ENCODE assay signal across 43 cellular contexts in genomic region chr1:203044546-203044975, GRCh38. TPM values are rescaled to one million over a fixed set of nuclear protein-coding genes. Genes with fewer than 3 reads are reported as not detected.
"Had no signal": no experiment of that assay in that cellular context is flagged by ENCODE, and none has a peak within 500 bp of the region (broad histone marks: within the 10 kb centered on the region; RNA-seq: fewer than 3 reads in every experiment).

No MANE protein-coding gene starts in this region.

- DNase-seq: activated CD4-positive, alpha-beta memory T cell treated with anti-CD3 and anti-CD28 coated beads for 36 hours; activated CD4-positive, alpha-beta T cell treated with anti-CD3 and anti-CD28 coated beads for 36 hours; activated CD4-positive, alpha-beta T cell treated with anti-CD3 and anti-CD28 coated beads, Interleukin-2, amount 10 ng/mL, durations not matched to agents 24 days and 14 days; activated CD4-positive, CD25-positive, alpha-beta regulatory T cell; activated CD4-positive, CD25-positive, alpha-beta regulatory T cell treated with anti-CD3 and anti-CD28 coated beads, Interleukin-2, amount 50 U/mL, for 72 hours; activated CD8-positive, alpha-beta memory T cell treated with anti-CD3 and anti-CD28 coated beads, Interleukin-2, amount 10 ng/mL, durations not matched to agents 7 days and 5 days; activated CD8-positive, alpha-beta memory T cell treated with anti-CD3 and anti-CD28 coated beads, Interleukin-2, amount 50 U/mL, for 4 hours; activated CD8-positive, alpha-beta T cell treated with anti-CD3 and anti-CD28 coated beads, Interleukin-2, amount 10 ng/mL, durations not matched to agents 7 days and 5 days; activated effector memory CD4-positive, alpha-beta T cell treated with anti-CD3 and anti-CD28 coated beads, Interleukin-2, amount 50 U/mL, for 16 hours; activated naive CD4-positive, alpha-beta T cell treated with anti-CD3 and anti-CD28 coated beads for 36 hours; activated naive CD8-positive, alpha-beta T cell treated with anti-CD3 and anti-CD28 coated beads for 36 hours; activated naive CD8-positive, alpha-beta T cell treated with anti-CD3 and anti-CD28 coated beads, Interleukin-2, amount 50 U/mL, for 24 hours; activated T-cell treated with anti-CD3 and anti-CD28 coated beads, Interleukin-2, amount 50 U/mL, for 1 hour; activated T-cell treated with anti-CD3 and anti-CD28 coated beads, Interleukin-2, amount 50 U/mL, for 48 hours; adrenal gland; amygdala; body of pancreas; central memory CD4-positive, alpha-beta T cell; cerebellar nuclear complex; colonic mucosa; effector CD8-positive, alpha-beta T cell; esophagus squamous epithelium; foreskin melanocyte; T-helper 1 cell; T-helper 17 cell; T1000; WERI-Rb-1 had no signal

- H3K4me1 ChIP-seq: body of pancreas, breast epithelium, colonic mucosa had no signal

- H3K27me3 ChIP-seq: body of pancreas, breast epithelium, cardiac muscle cell, colonic mucosa, gastroesophageal sphincter had no signal

- H3K4me3 Mint-ChIP-seq: activated CD4-positive, alpha-beta memory T cell treated with anti-CD3 and anti-CD28 coated beads for 36 hours; activated CD4-positive, alpha-beta T cell treated with anti-CD3 and anti-CD28 coated beads for 36 hours; activated CD4-positive, alpha-beta T cell treated with anti-CD3 and anti-CD28 coated beads, Interleukin-2, amount 10 ng/mL, durations not matched to agents 24 days and 14 days; activated CD8-positive, alpha-beta memory T cell treated with anti-CD3 and anti-CD28 coated beads, Interleukin-2, amount 10 ng/mL, durations not matched to agents 7 days and 5 days; activated CD8-positive, alpha-beta T cell treated with anti-CD3 and anti-CD28 coated beads, Interleukin-2, amount 10 ng/mL, durations not matched to agents 7 days and 5 days; activated naive CD4-positive, alpha-beta T cell treated with anti-CD3 and anti-CD28 coated beads for 36 hours; activated naive CD4-positive, alpha-beta T cell treated with anti-CD3 and anti-CD28 coated beads, Interleukin-2, amount 50 U/mL, for 24 hours; activated naive CD8-positive, alpha-beta T cell treated with anti-CD3 and anti-CD28 coated beads for 36 hours; activated naive CD8-positive, alpha-beta T cell treated with anti-CD3 and anti-CD28 coated beads, Interleukin-2, amount 50 U/mL, for 24 hours; activated T-helper 1 cell treated with anti-CD3 and anti-CD28 coated beads, Interleukin-12 subunit alpha, Interleukin-12 subunit beta, Interleukin-2, Interleukin-4 antibody, amounts not matched to agents 30 ng/mL and 10 ng/mL and 1 ng/mL, durations not matched to agents 14 hours and 24 hours and 36 hours; T-helper 17 cell; T-helper 2 cell treated with Interferon-gamma antibody and Interleukin-4, amounts not matched to agents 5 μg/mL and 100 μg/mL, for 36 hours had no signal

- H3K27ac ChIP-seq: adrenal gland, body of pancreas, breast epithelium, cardiac muscle cell, colonic mucosa, epithelial cell of prostate, esophagus squamous epithelium, gastroesophageal sphincter, WERI-Rb-1 had no signal

- H3K27me3 Mint-ChIP-seq: activated CD4-positive, alpha-beta memory T cell treated with anti-CD3 and anti-CD28 coated beads for 36 hours; activated CD4-positive, alpha-beta T cell treated with anti-CD3 and anti-CD28 coated beads for 36 hours; activated CD4-positive, alpha-beta T cell treated with anti-CD3 and anti-CD28 coated beads, Interleukin-2, amount 10 ng/mL, durations not matched to agents 24 days and 14 days; activated CD8-positive, alpha-beta memory T cell treated with anti-CD3 and anti-CD28 coated beads, Interleukin-2, amount 10 ng/mL, durations not matched to agents 7 days and 5 days; activated naive CD4-positive, alpha-beta T cell treated with anti-CD3 and anti-CD28 coated beads, Interleukin-2, amount 50 U/mL, for 24 hours; activated naive CD8-positive, alpha-beta T cell treated with anti-CD3 and anti-CD28 coated beads for 36 hours; activated naive CD8-positive, alpha-beta T cell treated with anti-CD3 and anti-CD28 coated beads, Interleukin-2, amount 50 U/mL, for 24 hours had no signal

- H3K9me3 Mint-ChIP-seq: activated CD4-positive, alpha-beta memory T cell treated with anti-CD3 and anti-CD28 coated beads for 36 hours; activated CD4-positive, alpha-beta T cell treated with anti-CD3 and anti-CD28 coated beads, Interleukin-2, amount 10 ng/mL, durations not matched to agents 24 days and 14 days; activated naive CD4-positive, alpha-beta T cell treated with anti-CD3 and anti-CD28 coated beads for 36 hours; activated naive CD4-positive, alpha-beta T cell treated with anti-CD3 and anti-CD28 coated beads, Interleukin-2, amount 50 U/mL, for 24 hours; activated naive CD8-positive, alpha-beta T cell treated with anti-CD3 and anti-CD28 coated beads for 36 hours; activated naive CD8-positive, alpha-beta T cell treated with anti-CD3 and anti-CD28 coated beads, Interleukin-2, amount 50 U/mL, for 24 hours; activated T-helper 1 cell treated with anti-CD3 and anti-CD28 coated beads, Interleukin-12 subunit alpha, Interleukin-12 subunit beta, Interleukin-2, Interleukin-4 antibody, amounts not matched to agents 30 ng/mL and 10 ng/mL and 1 ng/mL, durations not matched to agents 14 hours and 24 hours and 36 hours; activated T-helper 2 cell treated with anti-CD3 and anti-CD28 coated beads, Interferon-gamma antibody, Interleukin-2, Interleukin-4, amounts not matched to agents 10 μg/mL and 5 μg/mL and 100 μg/mL, durations not matched to agents 14 hours and 24 hours and 36 hours; T-helper 2 cell treated with Interferon-gamma antibody and Interleukin-4, amounts not matched to agents 5 μg/mL and 100 μg/mL, for 36 hours had no signal

- H3K4me1 Mint-ChIP-seq: activated naive CD4-positive, alpha-beta T cell treated with anti-CD3 and anti-CD28 coated beads, Interleukin-2, amount 50 U/mL, for 24 hours; activated naive CD8-positive, alpha-beta T cell treated with anti-CD3 and anti-CD28 coated beads for 36 hours had no signal

- H3K36me3 Mint-ChIP-seq: activated CD8-positive, alpha-beta memory T cell treated with anti-CD3 and anti-CD28 coated beads, Interleukin-2, amount 10 ng/mL, durations not matched to agents 7 days and 5 days; activated naive CD4-positive, alpha-beta T cell treated with anti-CD3 and anti-CD28 coated beads, Interleukin-2, amount 50 U/mL, for 24 hours had no signal

- H3K36me3 ChIP-seq: adrenal gland, breast epithelium, colonic mucosa, esophagus squamous epithelium had no signal

- H3K4me3 ChIP-seq: adrenal gland, body of pancreas, breast epithelium, cardiac muscle cell, colonic mucosa, esophagus squamous epithelium, gastroesophageal sphincter had no signal

- H3K9me3 ChIP-seq: adrenal gland, body of pancreas, breast epithelium, colonic mucosa, esophagus squamous epithelium, gastroesophageal sphincter had no signal

- H3K27ac Mint-ChIP-seq: activated CD4-positive, alpha-beta memory T cell treated with anti-CD3 and anti-CD28 coated beads for 36 hours; activated CD4-positive, alpha-beta T cell treated with anti-CD3 and anti-CD28 coated beads for 36 hours; activated CD4-positive, alpha-beta T cell treated with anti-CD3 and anti-CD28 coated beads, Interleukin-2, amount 10 ng/mL, durations not matched to agents 24 days and 14 days; activated CD8-positive, alpha-beta memory T cell treated with anti-CD3 and anti-CD28 coated beads, Interleukin-2, amount 10 ng/mL, durations not matched to agents 7 days and 5 days; activated CD8-positive, alpha-beta T cell treated with anti-CD3 and anti-CD28 coated beads, Interleukin-2, amount 10 ng/mL, durations not matched to agents 7 days and 5 days; activated naive CD4-positive, alpha-beta T cell treated with anti-CD3 and anti-CD28 coated beads for 36 hours; activated naive CD4-positive, alpha-beta T cell treated with anti-CD3 and anti-CD28 coated beads, Interleukin-2, amount 50 U/mL, for 24 hours; activated naive CD8-positive, alpha-beta T cell treated with anti-CD3 and anti-CD28 coated beads for 36 hours; activated naive CD8-positive, alpha-beta T cell treated with anti-CD3 and anti-CD28 coated beads, Interleukin-2, amount 50 U/mL, for 24 hours; activated T-helper 1 cell treated with anti-CD3 and anti-CD28 coated beads, Interleukin-12 subunit alpha, Interleukin-12 subunit beta, Interleukin-2, Interleukin-4 antibody, amounts not matched to agents 30 ng/mL and 10 ng/mL and 1 ng/mL, durations not matched to agents 14 hours and 24 hours and 36 hours; activated T-helper 2 cell treated with anti-CD3 and anti-CD28 coated beads, Interferon-gamma antibody, Interleukin-2, Interleukin-4, amounts not matched to agents 10 μg/mL and 5 μg/mL and 100 μg/mL, durations not matched to agents 14 hours and 24 hours and 36 hours; T-helper 17 cell; T-helper 2 cell treated with Interferon-gamma antibody and Interleukin-4, amounts not matched to agents 5 μg/mL and 100 μg/mL, for 36 hours had no signal

RNA-seq across cellular contexts. Expression of gene PPFIA4, which starts 18.3 kb away (rescaled TPM):
- total RNA-seq: body of pancreas had no signal

RNA-seq across cellular contexts. Expression of gene MYOG, which starts 41.3 kb away (rescaled TPM):
- total RNA-seq: activated CD4-positive, alpha-beta memory T cell treated with anti-CD3 and anti-CD28 coated beads for 36 hours; activated CD4-positive, alpha-beta T cell treated with anti-CD3 and anti-CD28 coated beads for 36 hours; activated CD4-positive, alpha-beta T cell treated with anti-CD3 and anti-CD28 coated beads, Interleukin-2, amount 10 ng/mL, durations not matched to agents 24 days and 14 days; activated CD8-positive, alpha-beta memory T cell treated with anti-CD3 and anti-CD28 coated beads for 36 hours; activated CD8-positive, alpha-beta memory T cell treated with anti-CD3 and anti-CD28 coated beads, Interleukin-2, amount 10 ng/mL, durations not matched to agents 7 days and 5 days; activated CD8-positive, alpha-beta T cell treated with anti-CD3 and anti-CD28 coated beads, Interleukin-2, amount 10 ng/mL, durations not matched to agents 7 days and 5 days; activated naive CD4-positive, alpha-beta T cell treated with anti-CD3 and anti-CD28 coated beads for 36 hours; activated naive CD8-positive, alpha-beta T cell treated with anti-CD3 and anti-CD28 coated beads for 36 hours; activated T-helper 1 cell treated with anti-CD3 and anti-CD28 coated beads, Interleukin-12 subunit alpha, Interleukin-12 subunit beta, Interleukin-2, Interleukin-4 antibody, amounts not matched to agents 30 ng/mL and 10 ng/mL and 1 ng/mL, durations not matched to agents 14 hours and 24 hours and 36 hours; activated T-helper 2 cell treated with anti-CD3 and anti-CD28 coated beads, Interferon-gamma antibody, Interleukin-2, Interleukin-4, amounts not matched to agents 10 μg/mL and 5 μg/mL and 100 μg/mL, durations not matched to agents 14 hours and 24 hours and 36 hours; adrenal gland; aorta; body of pancreas; breast epithelium; colonic mucosa; dermis microvascular lymphatic vessel endothelial cell; endothelial cell of umbilical vein; esophagus squamous epithelium; fibroblast of lung; fibroblast of villous mesenchyme; glomerular endothelial cell; T-helper 17 cell had no signal
- polyA plus RNA-seq: adrenal gland, aorta, cardiac muscle cell, endothelial cell of umbilical vein, esophagus, fibroblast of lung had no signal
